Comparison of ENCODE assay signal across 8 cellular contexts in genomic region chrX:109886122-109886761, GRCh38.
DNase-seq lines count a peak whose midpoint lies in the region; ATAC-seq and TF ChIP-seq lines count a peak whose summit lies in the region.

No MANE protein-coding gene starts in this region.

- peak; percentile 70 for TF ChIP-seq CTCF in GM12874 (IDR thresholded peaks at IDR 0.05; ENCODE audit: insufficient read depth, low read depth, low read length)

- no peak for ATAC-seq in GM18873 (IDR thresholded peaks at IDR 0.05; ENCODE audit: low FRiP score, unreplicated experiment)

- peak; percentile 50 for DNase-seq in Ammon's horn (ENCODE audit: low spot score)
- DNase-seq in NCI-H2196 treated with DMSO at 0.1 percent for 48 hours (lab: John Stamatoyannopoulos, UW; ENCODE audit: unreplicated experiment): peak; percentile 2
- DNase-seq in activated T-cell treated with anti-CD3 and anti-CD28 coated beads for 24 hours (ENCODE audit: low read depth): peak; percentile 1
- DNase-seq in glomerular visceral epithelial cell (ENCODE audit: extremely low spot score): peak; percentile 36
- peak in 2 of 3 donors; percentile 2 to 19 for DNase-seq in stimulated activated CD4-positive, alpha-beta T cell treated with anti-CD3 and anti-CD28 coated beads, Interleukin-12 subunit alpha, Interleukin-12 subunit beta, amount 100 ng/mL, for 48 hours (ENCODE audit: low read depth in 2 of 3, low spot score in 1 of 3)
- no peak for DNase-seq in NCI-H187 treated with DMSO at 0.1 percent for 48 hours (lab: John Stamatoyannopoulos, UW)
